Comparison of ENCODE assay signal across 16 cellular contexts in the genomic region with DNA sequence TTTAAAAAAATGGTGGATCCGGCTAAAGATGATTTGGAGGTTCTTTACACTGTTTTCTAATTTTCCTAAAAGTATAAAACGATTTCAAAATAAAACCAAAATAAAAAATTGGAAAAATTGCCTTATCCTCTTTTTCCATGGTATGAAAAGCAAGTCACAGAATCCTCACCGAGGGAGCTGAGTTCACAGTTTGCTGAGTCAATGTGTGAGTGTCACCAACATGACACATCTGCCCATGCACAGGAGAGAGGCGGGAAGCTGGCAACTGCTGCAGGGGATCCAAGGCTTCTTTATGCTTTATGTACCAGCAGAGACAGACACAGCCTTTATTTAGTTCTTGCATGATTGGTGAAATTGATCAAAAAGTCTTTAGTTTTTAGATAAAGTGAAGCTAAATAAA.
"Had no signal": no experiment of that assay in that cellular context is flagged by ENCODE, and none has a peak within 500 bp of the region (broad histone marks: within the 10 kb centered on the region; RNA-seq: fewer than 3 reads in every experiment).

No MANE protein-coding gene starts in this region.

- H3K9me3 Mint-ChIP-seq: activated naive CD8-positive, alpha-beta T cell treated with anti-CD3 and anti-CD28 coated beads for 36 hours; endodermal cell; nephron progenitor cell; type B pancreatic cell had no signal

- ATAC-seq: left ventricle myocardium superior; psoas muscle; right lobe of liver; stimulated activated naive CD8-positive, alpha-beta T cell treated with anti-CD3 and anti-CD28 coated beads, Interleukin-15, amount 100 ng/mL, for 72 hours; T-helper 17 cell had no signal

- DNase-seq: activated CD4-positive, alpha-beta T cell treated with anti-CD3 and anti-CD28 coated beads, Interleukin-2, amount 50 U/mL, for 1 hour; activated CD8-positive, alpha-beta memory T cell treated with anti-CD3 and anti-CD28 coated beads for 24 hours; activated naive CD8-positive, alpha-beta T cell treated with anti-CD3 and anti-CD28 coated beads for 36 hours; endodermal cell; erythroblast; hippocampal formation; left ventricle myocardium superior; nephron progenitor cell; occipital lobe; psoas muscle; right lobe of liver; stimulated activated naive CD8-positive, alpha-beta T cell treated with anti-CD3 and anti-CD28 coated beads, Interleukin-15, amount 100 ng/mL, for 72 hours; T-helper 17 cell had no signal

- H3K4me1 Mint-ChIP-seq: activated naive CD8-positive, alpha-beta T cell treated with anti-CD3 and anti-CD28 coated beads for 36 hours; stimulated activated naive CD8-positive, alpha-beta T cell treated with anti-CD3 and anti-CD28 coated beads, Interleukin-15, amount 100 ng/mL, for 72 hours had no signal

- H3K27ac Mint-ChIP-seq: activated naive CD8-positive, alpha-beta T cell treated with anti-CD3 and anti-CD28 coated beads for 36 hours; endodermal cell; nephron progenitor cell; stimulated activated naive CD8-positive, alpha-beta T cell treated with anti-CD3 and anti-CD28 coated beads, Interleukin-15, amount 100 ng/mL, for 72 hours; T-helper 17 cell; type B pancreatic cell had no signal

- H3K27me3 Mint-ChIP-seq: activated naive CD8-positive, alpha-beta T cell treated with anti-CD3 and anti-CD28 coated beads for 36 hours; stimulated activated naive CD8-positive, alpha-beta T cell treated with anti-CD3 and anti-CD28 coated beads, Interleukin-15, amount 100 ng/mL, for 72 hours; T-helper 17 cell; type B pancreatic cell had no signal

- H3K27me3 ChIP-seq: dorsolateral prefrontal cortex, right lobe of liver had no signal

- H3K9me3 ChIP-seq: psoas muscle, right lobe of liver had no signal

- H3K36me3 ChIP-seq: right lobe of liver had no signal

- H3K4me3 ChIP-seq: dorsolateral prefrontal cortex, psoas muscle, right lobe of liver, smooth muscle cell had no signal

- H3K36me3 Mint-ChIP-seq: activated naive CD8-positive, alpha-beta T cell treated with anti-CD3 and anti-CD28 coated beads for 36 hours; type B pancreatic cell had no signal

- H3K4me3 Mint-ChIP-seq: activated naive CD8-positive, alpha-beta T cell treated with anti-CD3 and anti-CD28 coated beads for 36 hours; endodermal cell; nephron progenitor cell; stimulated activated naive CD8-positive, alpha-beta T cell treated with anti-CD3 and anti-CD28 coated beads, Interleukin-15, amount 100 ng/mL, for 72 hours; T-helper 17 cell; type B pancreatic cell had no signal
